In the genomic region with DNA sequence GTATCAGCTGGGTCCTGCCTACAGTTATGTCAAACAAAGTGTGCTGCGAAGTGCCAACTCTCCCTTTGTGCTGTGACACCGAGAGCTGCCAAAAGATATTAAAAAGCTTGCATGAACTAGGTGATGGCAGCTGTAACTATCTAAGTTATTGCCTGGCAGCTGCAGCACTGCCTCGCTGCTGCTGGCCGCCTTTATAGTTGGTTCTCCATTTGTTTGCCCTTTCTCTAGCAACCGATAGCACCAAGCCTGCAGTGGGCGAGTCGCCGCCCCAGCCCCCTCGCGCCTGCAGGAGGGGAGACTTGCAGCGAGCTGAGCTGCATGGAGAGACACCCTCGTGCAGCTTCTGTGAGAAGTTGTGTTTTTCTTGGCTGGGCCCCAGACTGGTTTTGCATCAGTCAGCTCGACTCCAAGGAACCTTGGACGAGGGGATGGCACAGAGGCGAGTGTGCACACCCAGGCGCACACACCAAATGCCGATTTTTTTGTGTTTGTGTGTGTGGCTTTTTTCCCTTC, we compare ENCODE assay signal across 14 cellular contexts.
DNase-seq lines count a peak whose midpoint lies in the region; ATAC-seq, FAIRE-seq and TF ChIP-seq lines count a peak whose summit lies in the region.
"Had no signal": no experiment of that assay in that cellular context is flagged by ENCODE, and none has a peak within 500 bp of the region (broad histone marks: within the 10 kb centered on the region; RNA-seq: fewer than 3 reads in every experiment).

No MANE protein-coding gene starts in this region.

- TF ChIP-seq CTCF in breast epithelium (IDR thresholded peaks at IDR 0.05) (no peak), osteoblast (IDR thresholded peaks at IDR 0.05; ENCODE audit: extremely low read depth, low read depth, low read length) (no peak)

- no peaks in the 10 kb centered on the region for H3K4me1 ChIP-seq in breast epithelium
- H3K4me1 ChIP-seq in osteoblast (ENCODE audit: insufficient read depth, low read length), result no peaks in the 10 kb centered on the region

- no peaks in the 10 kb centered on the region for H3K79me2 ChIP-seq in osteoblast (ENCODE audit: insufficient read depth, low read length)

- H2AFZ ChIP-seq in osteoblast (ENCODE audit: low read length), result peak overlapping the region; percentile 6

- no peaks in the 10 kb centered on the region for H4K20me1 ChIP-seq in osteoblast (ENCODE audit: insufficient read depth, low read length)

- DNase-seq in EH (ENCODE audit: low read depth) (peak; percentile 9), NCI-H1694 (lab: John Stamatoyannopoulos, UW) (peak; percentile 65), breast epithelium (ENCODE audit: low spot score in 2 of 2) (no peak), osteoblast (ENCODE audit: insufficient read length, low spot score, missing footprints) (no peak), HUDEP-2 (lab: John Stamatoyannopoulos, UW; ENCODE audit: unreplicated experiment in 76 of 76) (no peak), RCC 7860 (ENCODE audit: low spot score) (no peak)
- DNase-seq in activated CD4-positive, alpha-beta T cell treated with anti-CD3 and anti-CD28 coated beads, Interleukin-2, amount 50 U/mL, for 1 hour, result no peak
- DNase-seq: activated CD4-positive, alpha-beta T cell treated with anti-CD3 and anti-CD28 coated beads, Interleukin-2, amount 10 ng/mL, durations not matched to agents 24 days and 14 days; activated effector memory CD4-positive, alpha-beta T cell treated with Interleukin-2 at 50 U/mL for 16 hours; CD4-positive, CD25-positive, alpha-beta regulatory T cell; H9; naive B cell; T-cell had no signal

- H3K27ac ChIP-seq in breast epithelium, result no peak overlapping the region
- H3K27ac ChIP-seq in osteoblast (ENCODE audit: low read depth, low read length), result no peak overlapping the region

- intact Hi-C loops in breast epithelium (cut with DNase I; ENCODE audit: low total_unique reads), result no loop called here

- no peak for TF ChIP-seq POLR2A in breast epithelium (IDR thresholded peaks at IDR 0.05)

- H3K36me3 ChIP-seq in breast epithelium (no peaks in the 10 kb centered on the region), osteoblast (ENCODE audit: insufficient read depth, low read length) (no peaks in the 10 kb centered on the region)

- peaks cover 0 to 5% of the 10 kb centered on the region in 2 donors for H3K9me3 ChIP-seq in breast epithelium
- H3K9me3 ChIP-seq in osteoblast (ENCODE audit: low read depth, low read length), result no peaks in the 10 kb centered on the region

- no peak for FAIRE-seq in RCC 7860 (lab: Jason Lieb, UNC)

- ATAC-seq in GM19395 (IDR thresholded peaks at IDR 0.05; ENCODE audit: unreplicated experiment), result no peak
- ATAC-seq: T-cell had no signal

- H3K4me3 ChIP-seq in breast epithelium, result peak overlapping the region in 2 of 3 donors; percentile 20 to 33
- H3K4me3 ChIP-seq in osteoblast (ENCODE audit: insufficient read depth, low read length), result no peak overlapping the region

- H3K27me3 ChIP-seq in breast epithelium (no peaks in the 10 kb centered on the region), osteoblast (ENCODE audit: insufficient read depth, low read length) (no peaks in the 10 kb centered on the region)

- H3K4me2 ChIP-seq in osteoblast (ENCODE audit: insufficient read depth, low read length), result peak overlapping the region; percentile 40

Comparison
In these comparisons a context has a peak if more than half of its experiments do, and no peak if none do; other contexts are left out.
1. DNase-seq: peak in EH (single experiment) and NCI-H1694 (single experiment); none in breast epithelium (0 of 2), osteoblast (single experiment), HUDEP-2 (0 of 76), RCC 7860 (single experiment) and activated CD4-positive, alpha-beta T cell treated with anti-CD3 and anti-CD28 coated beads, Interleukin-2, amount 50 U/mL, for 1 hour (single experiment).